ENCODE assay signal across 20 cellular contexts in genomic region chr10:132254841-132255240, GRCh38.
"Had no signal": no experiment of that assay in that cellular context is flagged by ENCODE, and none has a peak within 500 bp of the region (broad histone marks: within the 10 kb centered on the region; RNA-seq: fewer than 3 reads in every experiment).

No MANE protein-coding gene starts in this region.

- H3K27ac ChIP-seq: brain microvascular endothelial cell, cardiac muscle cell, SJSA1 had no signal

- H3K9me3 Mint-ChIP-seq: activated B cell treated with CpG ODN at 0.5 μM for 24 hours; activated naive CD4-positive, alpha-beta T cell treated with anti-CD3 and anti-CD28 coated beads, Interleukin-2, amount 10 ng/mL, durations not matched to agents 7 days and 5 days; activated naive CD8-positive, alpha-beta T cell treated with anti-CD3 and anti-CD28 coated beads for 36 hours; activated T-cell treated with anti-CD3 and anti-CD28 coated beads, Interleukin-2, amount 50 U/mL, for 4 hours; T-helper 1 cell treated with Interleukin-12 subunit alpha and Interleukin-12 subunit beta and Interleukin-4 antibody, amounts not matched to agents 30 μg/mL and 1 μg/mL, for 36 hours had no signal

- H3K9me3 ChIP-seq: MG63, SJSA1 had no signal

- H3K4me3 Mint-ChIP-seq: activated B cell treated with CpG ODN at 0.5 μM for 24 hours; activated CD8-positive, alpha-beta memory T cell treated with anti-CD3 and anti-CD28 coated beads, Interleukin-2, amount 10 ng/mL, durations not matched to agents 7 days and 5 days; activated naive CD4-positive, alpha-beta T cell treated with anti-CD3 and anti-CD28 coated beads, Interleukin-2, amount 10 ng/mL, durations not matched to agents 7 days and 5 days; activated naive CD8-positive, alpha-beta T cell treated with anti-CD3 and anti-CD28 coated beads for 36 hours; activated T-cell treated with anti-CD3 and anti-CD28 coated beads, Interleukin-2, amount 50 U/mL, for 4 hours; T-helper 1 cell treated with Interleukin-12 subunit alpha and Interleukin-12 subunit beta and Interleukin-4 antibody, amounts not matched to agents 30 μg/mL and 1 μg/mL, for 36 hours had no signal

- H3K4me1 ChIP-seq: SJSA1 had no signal

- H3K36me3 Mint-ChIP-seq: activated CD8-positive, alpha-beta memory T cell treated with anti-CD3 and anti-CD28 coated beads, Interleukin-2, amount 10 ng/mL, durations not matched to agents 7 days and 5 days; activated naive CD4-positive, alpha-beta T cell treated with anti-CD3 and anti-CD28 coated beads, Interleukin-2, amount 10 ng/mL, durations not matched to agents 7 days and 5 days; activated naive CD8-positive, alpha-beta T cell treated with anti-CD3 and anti-CD28 coated beads for 36 hours had no signal

- H3K4me3 ChIP-seq: cardiac muscle cell, MG63, SJSA1 had no signal

- H3K4me1 Mint-ChIP-seq: activated B cell treated with CpG ODN at 0.5 μM for 24 hours had no signal

- ATAC-seq: activated CD8-positive, alpha-beta memory T cell treated with anti-CD3 and anti-CD28 coated beads, Interleukin-2, amount 10 ng/mL, durations not matched to agents 7 days and 5 days; activated T-cell treated with anti-CD3 and anti-CD28 coated beads, Interleukin-2, amount 50 U/mL, for 4 hours; SK-N-SH treated with all-trans-retinoic acid at 6 μM for 48 hours had no signal

- H3K36me3 ChIP-seq: brain microvascular endothelial cell, cardiac muscle cell, MG63, SJSA1 had no signal

- H3K27me3 Mint-ChIP-seq: activated B cell treated with CpG ODN at 0.5 μM for 24 hours; activated CD8-positive, alpha-beta memory T cell treated with anti-CD3 and anti-CD28 coated beads, Interleukin-2, amount 10 ng/mL, durations not matched to agents 7 days and 5 days; activated naive CD4-positive, alpha-beta T cell treated with anti-CD3 and anti-CD28 coated beads, Interleukin-2, amount 10 ng/mL, durations not matched to agents 7 days and 5 days; activated naive CD8-positive, alpha-beta T cell treated with anti-CD3 and anti-CD28 coated beads for 36 hours had no signal

- H3K27me3 ChIP-seq: brain microvascular endothelial cell, cardiac muscle cell, MG63, SJSA1 had no signal

- DNase-seq: activated B cell treated with CpG ODN at 0.5 μM for 24 hours; activated CD4-positive, alpha-beta T cell treated with anti-CD3 and anti-CD28 coated beads, Interleukin-2, amount 50 U/mL, for 1 hour; activated CD8-positive, alpha-beta memory T cell treated with anti-CD3 and anti-CD28 coated beads, Interleukin-2, amount 10 ng/mL, durations not matched to agents 7 days and 5 days; activated gamma-delta T cell treated with Interleukin-2 at 50 U/mL for 16 hours; activated naive CD8-positive, alpha-beta T cell treated with anti-CD3 and anti-CD28 coated beads for 36 hours; activated T-cell treated with anti-CD3 and anti-CD28 coated beads, Interleukin-2, amount 50 U/mL, for 4 hours; brain microvascular endothelial cell; MG63; NCI-H1105; NCI-H1436; NCI-H187; NCI-H2081; NCI-H524; SHP77; T-helper 9 cell had no signal

- H3K27ac Mint-ChIP-seq: activated B cell treated with CpG ODN at 0.5 μM for 24 hours; activated CD8-positive, alpha-beta memory T cell treated with anti-CD3 and anti-CD28 coated beads, Interleukin-2, amount 10 ng/mL, durations not matched to agents 7 days and 5 days; activated naive CD4-positive, alpha-beta T cell treated with anti-CD3 and anti-CD28 coated beads, Interleukin-2, amount 10 ng/mL, durations not matched to agents 7 days and 5 days; activated naive CD8-positive, alpha-beta T cell treated with anti-CD3 and anti-CD28 coated beads for 36 hours; T-helper 1 cell treated with Interleukin-12 subunit alpha and Interleukin-12 subunit beta and Interleukin-4 antibody, amounts not matched to agents 30 μg/mL and 1 μg/mL, for 36 hours had no signal
